In genomic region chr19:41998246-41999020, GRCh38 we compare ENCODE assay signal across 7 cellular contexts. TPM values are rescaled to one million over a fixed set of nuclear protein-coding genes. Genes with fewer than 3 reads are reported as not detected.
A peak's percentile ranks its signal among the peaks of the same experiment; 100 is the strongest.
DNase-seq lines count a peak whose midpoint lies in the region; ATAC-seq and TF ChIP-seq lines count a peak whose summit lies in the region.

No MANE protein-coding gene starts in this region.

- DNase-seq in GM06990 (ENCODE audit: extremely low read depth, insufficient read length) (peak; percentile 41), NCI-H1105 treated with DMSO at 0.1 percent for 48 hours (lab: John Stamatoyannopoulos, UW) (peak; percentile 34), foreskin fibroblast (peak; percentile 41 to 80), skeletal muscle cell (ENCODE audit: low read depth) (no peak)
- peak; percentile 48 for DNase-seq in activated CD8-positive, alpha-beta T cell treated with anti-CD3 and anti-CD28 coated beads, Interleukin-2, amount 10 ng/mL, durations not matched to agents 7 days and 5 days

- no peaks in the 10 kb centered on the region for H3K36me3 ChIP-seq in GM06990 (ENCODE audit: control insufficient read depth, insufficient read depth, low read length)

- no peaks in the 10 kb centered on the region for H3K36me3 Mint-ChIP-seq in activated CD8-positive, alpha-beta T cell treated with anti-CD3 and anti-CD28 coated beads, Interleukin-2, amount 10 ng/mL, durations not matched to agents 7 days and 5 days (ENCODE audit: low read depth)

- peaks cover 70% of the 10 kb centered on the region for H3K27me3 Mint-ChIP-seq in activated CD8-positive, alpha-beta T cell treated with anti-CD3 and anti-CD28 coated beads, Interleukin-2, amount 10 ng/mL, durations not matched to agents 7 days and 5 days (ENCODE audit: low read depth)

- peaks cover 31% of the 10 kb centered on the region for H3K4me1 Mint-ChIP-seq in activated CD8-positive, alpha-beta T cell treated with anti-CD3 and anti-CD28 coated beads, Interleukin-2, amount 10 ng/mL, durations not matched to agents 7 days and 5 days (ENCODE audit: low read depth)

- peaks cover 7% of the 10 kb centered on the region for H3K27me3 ChIP-seq in GM06990 (replicated peaks; ENCODE audit: control insufficient read depth, insufficient read depth, low read length)

- no peaks in the 10 kb centered on the region for H3K9me3 Mint-ChIP-seq in activated CD8-positive, alpha-beta T cell treated with anti-CD3 and anti-CD28 coated beads, Interleukin-2, amount 10 ng/mL, durations not matched to agents 7 days and 5 days (ENCODE audit: insufficient read depth)

- no peak overlapping the region for H3K27ac Mint-ChIP-seq in activated CD8-positive, alpha-beta T cell treated with anti-CD3 and anti-CD28 coated beads, Interleukin-2, amount 10 ng/mL, durations not matched to agents 7 days and 5 days

- no peak for ATAC-seq in activated CD8-positive, alpha-beta T cell treated with anti-CD3 and anti-CD28 coated beads, Interleukin-2, amount 10 ng/mL, durations not matched to agents 7 days and 5 days
- no peak for ATAC-seq in HG02870 (IDR thresholded peaks at IDR 0.05; ENCODE audit: unreplicated experiment)
- ATAC-seq in HG03135 (IDR thresholded peaks at IDR 0.05; ENCODE audit: unreplicated experiment): no peak

- H3K4me3 ChIP-seq in GM06990 (replicated peaks; ENCODE audit: low read depth, low read length) (no peak overlapping the region), foreskin fibroblast (ENCODE audit: low read depth in 1 of 2, low read length in 2 of 2) (no peak overlapping the region), skeletal muscle cell (ENCODE audit: low read depth, low read length) (peak overlapping the region; percentile 19)

- H3K4me3 Mint-ChIP-seq in activated CD8-positive, alpha-beta T cell treated with anti-CD3 and anti-CD28 coated beads, Interleukin-2, amount 10 ng/mL, durations not matched to agents 7 days and 5 days: no peak overlapping the region

- CTCF ChIA-PET in activated CD8-positive, alpha-beta T cell treated with anti-CD3 and anti-CD28 coated beads, Interleukin-2, amount 10 ng/mL, durations not matched to agents 7 days and 5 days (lab: Charles Lee): no interaction called here

- POLR2A ChIA-PET in activated CD8-positive, alpha-beta T cell treated with anti-CD3 and anti-CD28 coated beads, Interleukin-2, amount 10 ng/mL, durations not matched to agents 7 days and 5 days (lab: Charles Lee): no interaction called here

- TF ChIP-seq CTCF in GM06990 (IDR thresholded peaks at IDR 0.05; ENCODE audit: insufficient read depth, low read length, poor library complexity, severe bottlenecking) (peak; percentile 76), foreskin fibroblast (IDR thresholded peaks at IDR 0.05; ENCODE audit: low read depth, low read length) (peak; percentile 75)

RNA-seq across cellular contexts. Expression of gene ATP1A3, which starts 4.4 kb away (rescaled TPM):
- total RNA-seq in activated CD8-positive, alpha-beta T cell treated with anti-CD3 and anti-CD28 coated beads, Interleukin-2, amount 10 ng/mL, durations not matched to agents 7 days and 5 days: 1 to 10 TPM; 2.3 to 3.3 TPM

RNA-seq across cellular contexts. Expression of gene RABAC1, which starts 39.3 kb away (rescaled TPM):
- total RNA-seq in activated CD8-positive, alpha-beta T cell treated with anti-CD3 and anti-CD28 coated beads, Interleukin-2, amount 10 ng/mL, durations not matched to agents 7 days and 5 days: 10 to 100 TPM; 63.0 to 63.4 TPM
